ENCODE assay signal across 8 cellular contexts in genomic region chr4:181143241-181143854, GRCh38.
DNase-seq lines count a peak whose midpoint lies in the region; ATAC-seq and TF ChIP-seq lines count a peak whose summit lies in the region.

No MANE protein-coding gene starts in this region.

- H3K36me3 ChIP-seq in GM23338 (ENCODE audit: insufficient read depth) (no peaks in the 10 kb centered on the region), SK-N-MC (ENCODE audit: insufficient read depth, low read length) (no peaks in the 10 kb centered on the region), left ventricle myocardium inferior (no peaks in the 10 kb centered on the region)

- intact Hi-C loops in left ventricle myocardium inferior (cut with micrococcal nuclease) = loop anchor here (5.0 kb wide), 1 partner anchor 384 kb away; no protein-coding TSS in a partner anchor

- H3K27ac Mint-ChIP-seq in GM23338 = no peak overlapping the region
- no peak overlapping the region for H3K27ac Mint-ChIP-seq in activated naive CD8-positive, alpha-beta T cell treated with anti-CD3 and anti-CD28 coated beads, Interleukin-2, amount 10 ng/mL, durations not matched to agents 7 days and 5 days

- no peaks in the 10 kb centered on the region for H4K20me1 ChIP-seq in GM23338 (replicated peaks; ENCODE audit: insufficient read depth)

- H3K4me3 ChIP-seq in GM12865 (ENCODE audit: low read depth, low read length) = no peak overlapping the region
- H3K4me3 ChIP-seq in GM23338 = no peak overlapping the region
- H3K4me3 ChIP-seq in SK-N-MC = no peak overlapping the region
- no peak overlapping the region for H3K4me3 ChIP-seq in left ventricle myocardium inferior

- H3F3A ChIP-seq in GM23338 (replicated peaks; ENCODE audit: low read depth) = no peaks in the 10 kb centered on the region

- H3K79me2 ChIP-seq in GM23338 (replicated peaks; ENCODE audit: insufficient read depth) = no peaks in the 10 kb centered on the region

- POLR2A ChIA-PET in activated naive CD8-positive, alpha-beta T cell treated with anti-CD3 and anti-CD28 coated beads, Interleukin-2, amount 10 ng/mL, durations not matched to agents 7 days and 5 days (lab: Charles Lee) = no interaction called here

- DNase-seq in GM12865 (ENCODE audit: low read depth) = peak; percentile 79
- DNase-seq in GM23338 (ENCODE audit: low spot score) = peak; percentile 83
- DNase-seq in LHCN-M2 (ENCODE audit: low read depth) = peak; percentile 60
- peak; percentile 40 for DNase-seq in SK-N-MC (ENCODE audit: low read depth, low spot score)
- DNase-seq in activated naive CD8-positive, alpha-beta T cell treated with anti-CD3 and anti-CD28 coated beads, Interleukin-2, amount 10 ng/mL, durations not matched to agents 7 days and 5 days = peak; percentile 71
- peak; percentile 64 for DNase-seq in left ventricle myocardium inferior
- DNase-seq in retina = peak; percentile 77
- DNase-seq in NCI-H128 (lab: John Stamatoyannopoulos, UW; ENCODE audit: unreplicated experiment) = no peak

- peak; percentile 80 for TF ChIP-seq CTCF in GM12865 (IDR thresholded peaks at IDR 0.05; ENCODE audit: insufficient read depth, low read depth, low read length, missing control alignments)
- TF ChIP-seq CTCF in GM23338 (conservative IDR thresholded peaks at IDR 0.05; ENCODE audit: low read depth in 2 of 2) = peak; percentile 94 to 96
- TF ChIP-seq CTCF in left ventricle myocardium inferior (IDR thresholded peaks at IDR 0.05; ENCODE audit: borderline replicate concordance) = peak; percentile 90

- H3K9me2 ChIP-seq in GM23338 (ENCODE audit: insufficient read depth) = no peaks in the 10 kb centered on the region

- H3K9me3 Mint-ChIP-seq in GM23338 = no peaks in the 10 kb centered on the region
- H3K9me3 Mint-ChIP-seq in activated naive CD8-positive, alpha-beta T cell treated with anti-CD3 and anti-CD28 coated beads, Interleukin-2, amount 10 ng/mL, durations not matched to agents 7 days and 5 days = no peaks in the 10 kb centered on the region

- H3K27me3 ChIP-seq in GM23338 (ENCODE audit: insufficient read depth) (no peaks in the 10 kb centered on the region), left ventricle myocardium inferior (ENCODE audit: low read depth) (peaks cover 53% of the 10 kb centered on the region)

- no peak overlapping the region for H2AFZ ChIP-seq in GM23338

- H3K4me2 ChIP-seq in GM23338 = no peak overlapping the region

- H3K27me3 Mint-ChIP-seq in GM23338 (ENCODE audit: insufficient read depth, low read depth, poor library complexity) = no peaks in the 10 kb centered on the region
- H3K27me3 Mint-ChIP-seq in activated naive CD8-positive, alpha-beta T cell treated with anti-CD3 and anti-CD28 coated beads, Interleukin-2, amount 10 ng/mL, durations not matched to agents 7 days and 5 days = no peaks in the 10 kb centered on the region

- no peak overlapping the region for H3K4me3 Mint-ChIP-seq in GM23338
- no peak overlapping the region for H3K4me3 Mint-ChIP-seq in activated naive CD8-positive, alpha-beta T cell treated with anti-CD3 and anti-CD28 coated beads, Interleukin-2, amount 10 ng/mL, durations not matched to agents 7 days and 5 days

- H3K4me1 ChIP-seq in GM23338 (ENCODE audit: insufficient read depth) (no peaks in the 10 kb centered on the region), left ventricle myocardium inferior (no peaks in the 10 kb centered on the region)

- H3K4me1 Mint-ChIP-seq in GM23338 = no peaks in the 10 kb centered on the region
- no peaks in the 10 kb centered on the region for H3K4me1 Mint-ChIP-seq in activated naive CD8-positive, alpha-beta T cell treated with anti-CD3 and anti-CD28 coated beads, Interleukin-2, amount 10 ng/mL, durations not matched to agents 7 days and 5 days

- ATAC-seq in GM23338 = peak; percentile 84
- peak; percentile 56 for ATAC-seq in activated naive CD8-positive, alpha-beta T cell treated with anti-CD3 and anti-CD28 coated beads, Interleukin-2, amount 10 ng/mL, durations not matched to agents 7 days and 5 days (ENCODE audit: low read depth)

- H3K36me3 Mint-ChIP-seq in GM23338 (ENCODE audit: low read depth) = no peaks in the 10 kb centered on the region
- no peaks in the 10 kb centered on the region for H3K36me3 Mint-ChIP-seq in activated naive CD8-positive, alpha-beta T cell treated with anti-CD3 and anti-CD28 coated beads, Interleukin-2, amount 10 ng/mL, durations not matched to agents 7 days and 5 days

- H3K27ac ChIP-seq in GM23338 (ENCODE audit: low read depth) (no peak overlapping the region), SK-N-MC (no peak overlapping the region), left ventricle myocardium inferior (replicated peaks) (no peak overlapping the region)

- no peak overlapping the region for H3K9ac ChIP-seq in SK-N-MC (ENCODE audit: insufficient read length)

- H3K9me3 ChIP-seq in SK-N-MC (ENCODE audit: low read depth, low read length) (no peaks in the 10 kb centered on the region), left ventricle myocardium inferior (replicated peaks) (no peaks in the 10 kb centered on the region)

TF ChIP-seq in GM23338, 12 proteins besides CTCF, POLR2A, EP300 and RAD21 (continues in another document):
- TF ChIP-seq EZH2 (IDR thresholded peaks at IDR 0.05; ENCODE audit: low read depth, unreplicated experiment) = no peak
- TF ChIP-seq NANOG (IDR thresholded peaks at IDR 0.05; ENCODE audit: borderline replicate concordance) = no peak
- no peak for TF ChIP-seq ETS1 (IDR thresholded peaks at IDR 0.05)
- no peak for TF ChIP-seq CREB1 (CRISPR knock-in tag; IDR thresholded peaks at IDR 0.05; ENCODE audit: low read depth)
- TF ChIP-seq ZNF114 (CRISPR knock-in tag; IDR thresholded peaks at IDR 0.05) = no peak
- no peak for TF ChIP-seq EZH2phosphoT487 (IDR thresholded peaks at IDR 0.05; ENCODE audit: unreplicated experiment)
- TF ChIP-seq STAT1 (IDR thresholded peaks at IDR 0.05; ENCODE audit: unreplicated experiment) = no peak
- TF ChIP-seq ZNF331 (CRISPR knock-in tag; IDR thresholded peaks at IDR 0.05; ENCODE audit: low read depth) = no peak
